Comparison of ENCODE assay signal across 8 cellular contexts in genomic region chr9:136849038-136849959, GRCh38. TPM values are rescaled to one million over a fixed set of nuclear protein-coding genes. Genes with fewer than 3 reads are reported as not detected.
A peak's percentile ranks its signal among the peaks of the same experiment; 100 is the strongest.
DNase-seq lines count a peak whose midpoint lies in the region; ATAC-seq, FAIRE-seq and TF ChIP-seq lines count a peak whose summit lies in the region.

Gene PHPT1, plus strand, starts transcription at chr9:136849409. Its CDS starts 22 bp downstream, at chr9:136849431.

- peak within 1 kb of the TSS; percentile 97 for H4K8ac ChIP-seq in H1 (ENCODE audit: extremely low read depth, insufficient read depth, low read length)

- H3K4me3 ChIP-seq in NT2/D1 (ENCODE audit: insufficient read length, low read depth) = peak within 1 kb of the TSS; percentile 95
- peak within 1 kb of the TSS; percentile 81 to 89 (median 84) for H3K4me3 ChIP-seq in H1 (ENCODE audit: extremely low read depth in 1 of 4, insufficient read depth in 2 of 4, low read depth in 3 of 4, low read length in 4 of 4)

- peak within 1 kb of the TSS; percentile 99 for H3K9ac ChIP-seq in NT2/D1 (ENCODE audit: insufficient read length, low read depth)
- H3K9ac ChIP-seq in H1 (replicated peaks in 1 of 4; ENCODE audit: extremely low read depth in 1 of 4, low read depth in 3 of 4, low read length in 3 of 4) = peak within 1 kb of the TSS; percentile 72 to 89 (median 88)

- POLR2A ChIA-PET in H1 (lab: Charles Lee; ENCODE audit: partially characterized antibody) = interaction anchor here (0.6 to 20.5 kb wide), 18 partner anchors 8 to 147 kb away, joined by 3 to 248 read pairs (median 4); partner anchors contain the start of genes AJM1, CLIC3, EDF1 and FBXW5

- peak within 1 kb of the TSS; percentile 100 for H4K5ac ChIP-seq in H1 (ENCODE audit: insufficient read length, low read depth, low read length)

- TF ChIP-seq EP300 in H1 (IDR thresholded peaks at IDR 0.05; ENCODE audit: borderline replicate concordance in 1 of 2, low read depth in 2 of 2, low read length in 2 of 2) = no peak

- H3K36me3 ChIP-seq in NT2/D1 (ENCODE audit: insufficient read depth, insufficient read length, low read length) (peaks cover 33% of the 10 kb centered on the region), H1 (ENCODE audit: control insufficient read depth in 2 of 4, insufficient read depth in 4 of 4, low read length in 3 of 4) (peaks cover 0 to 7% (median 3%) of the 10 kb centered on the region in 4 experiments; a peak in 4 of 8 replicates)

- ATAC-seq in GM21381 (IDR thresholded peaks at IDR 0.05; ENCODE audit: unreplicated experiment) (peak; percentile 75), memory B cell (ENCODE audit: low read depth) (peak; percentile 92)
- ATAC-seq in activated CD8-positive, alpha-beta memory T cell treated with anti-CD3 and anti-CD28 coated beads, Interleukin-2, amount 10 ng/mL, durations not matched to agents 7 days and 5 days = peak; percentile 93

- H3K23ac ChIP-seq in H1 (ENCODE audit: insufficient read length) = no peak within 1 kb of the TSS

- no peak within 1 kb of the TSS for H2AK5ac ChIP-seq in H1 (ENCODE audit: low read depth, low read length)

- peak within 1 kb of the TSS; percentile 75 to 98 for H3K4me2 ChIP-seq in H1 (ENCODE audit: insufficient read depth in 1 of 2, low read depth in 2 of 2, low read length in 2 of 2)

- peak within 1 kb of the TSS; percentile 80 for H3K14ac ChIP-seq in H1 (ENCODE audit: insufficient read length)

- H3K18ac ChIP-seq in H1 (ENCODE audit: extremely low read depth, low read length) = peak within 1 kb of the TSS; percentile 99

- no peaks in the 10 kb centered on the region; the same call in 1 of the 2 replicates for H3K79me1 ChIP-seq in H1 (ENCODE audit: low read depth, low read length)

- H3K9me3 Mint-ChIP-seq in activated CD8-positive, alpha-beta memory T cell treated with anti-CD3 and anti-CD28 coated beads, Interleukin-2, amount 10 ng/mL, durations not matched to agents 7 days and 5 days (ENCODE audit: low read depth) = no peaks in the 10 kb centered on the region
- H3K9me3 Mint-ChIP-seq in memory B cell = no peaks in the 10 kb centered on the region

- peaks cover 3% of the 10 kb centered on the region for H3K36me3 Mint-ChIP-seq in activated CD8-positive, alpha-beta memory T cell treated with anti-CD3 and anti-CD28 coated beads, Interleukin-2, amount 10 ng/mL, durations not matched to agents 7 days and 5 days
- H3K36me3 Mint-ChIP-seq in memory B cell = peaks cover 2% of the 10 kb centered on the region

- H2AFZ ChIP-seq in H1 (ENCODE audit: low read length) = no peak within 1 kb of the TSS

- peak; percentile 99 for DNase-seq in COR-L47 (lab: John Stamatoyannopoulos, UW)
- DNase-seq in HUDEP-2 (lab: John Stamatoyannopoulos, UW; ENCODE audit: unreplicated experiment in 76 of 76) = peak in 75 of 76 experiments; percentile 83 to 99 (median 97)
- DNase-seq in NT2/D1 (ENCODE audit: low read depth, low spot score) = peak; percentile 100
- DNase-seq in activated CD8-positive, alpha-beta memory T cell treated with anti-CD3 and anti-CD28 coated beads, Interleukin-2, amount 10 ng/mL, durations not matched to agents 7 days and 5 days = peak; percentile 98
- DNase-seq in H1 (ENCODE audit: low read depth in 1 of 2, low spot score in 2 of 2) = peak; percentile 98
- DNase-seq in memory B cell (ENCODE audit: low spot score in 2 of 2) = peak; percentile 96 to 97
- DNase-seq in stimulated activated CD8-positive, alpha-beta memory T cell treated with anti-CD3 and anti-CD28 coated beads, Interleukin-12 subunit alpha, Interleukin-12 subunit beta, amount 100 ng/mL, for 24 hours (ENCODE audit: extremely low read depth) = peak; percentile 87

- peaks cover 16% of the 10 kb centered on the region for H3K4me1 Mint-ChIP-seq in activated CD8-positive, alpha-beta memory T cell treated with anti-CD3 and anti-CD28 coated beads, Interleukin-2, amount 10 ng/mL, durations not matched to agents 7 days and 5 days
- peaks cover 9% of the 10 kb centered on the region for H3K4me1 Mint-ChIP-seq in memory B cell

- H3K4ac ChIP-seq in H1 (replicated peaks; ENCODE audit: insufficient read length, low read depth, low read length) = peak within 1 kb of the TSS; percentile 100

- peak within 1 kb of the TSS; percentile 100 for H3K56ac ChIP-seq in H1 (replicated peaks; ENCODE audit: insufficient read length, low read depth, low read length)

- H3K23me2 ChIP-seq in H1 (ENCODE audit: low read depth, low read length) = peaks cover 13% of the 10 kb centered on the region

- H2BK12ac ChIP-seq in H1 (ENCODE audit: low read depth, low read length) = peak within 1 kb of the TSS; percentile 1; the same call in 1 of the 2 replicates

- peak within 1 kb of the TSS; percentile 98 for H2BK5ac ChIP-seq in H1 (ENCODE audit: low read depth, low read length)

- no peaks in the 10 kb centered on the region; the same call in 1 of the 2 replicates for H3K9me3 ChIP-seq in NT2/D1 (ENCODE audit: insufficient read depth, low read length)
- H3K9me3 ChIP-seq in H1 (ENCODE audit: insufficient read depth in 2 of 2, low read depth in 1 of 2, low read length in 1 of 2) = no peaks in the 10 kb centered on the region; a peak in 1 of 4 replicates

- peak in 1 of 2 experiments; percentile 99; a peak in 2 of 3 replicates for TF ChIP-seq POLR2A in H1 (IDR thresholded peaks at IDR 0.05; ENCODE audit: control extremely low read depth in 1 of 2, low read depth in 2 of 2, low read length in 2 of 2)

- H3K4me1 ChIP-seq in NT2/D1 (ENCODE audit: insufficient read depth, insufficient read length) (peaks cover 35% of the 10 kb centered on the region), H1 (replicated peaks in 1 of 4; ENCODE audit: control insufficient read depth in 3 of 4, insufficient read depth in 4 of 4, low read length in 3 of 4) (peaks cover 0 to 18% (median 8%) of the 10 kb centered on the region in 4 experiments; a peak in 5 of 7 replicates)

- peaks cover 20% of the 10 kb centered on the region for H3K27me3 Mint-ChIP-seq in activated CD8-positive, alpha-beta memory T cell treated with anti-CD3 and anti-CD28 coated beads, Interleukin-2, amount 10 ng/mL, durations not matched to agents 7 days and 5 days
- peaks cover 7% of the 10 kb centered on the region for H3K27me3 Mint-ChIP-seq in memory B cell

- no peak for TF ChIP-seq RAD21 in H1 (IDR thresholded peaks at IDR 0.05 in 1 of 2, conservative IDR thresholded peaks at IDR 0.05 in 1 of 2; ENCODE audit: low read depth in 2 of 2, low read length in 2 of 2)

- H3K27me3 ChIP-seq in NT2/D1 (ENCODE audit: insufficient read depth, insufficient read length) (no peaks in the 10 kb centered on the region), H1 (replicated peaks in 1 of 4; ENCODE audit: control insufficient read depth in 3 of 4, extremely low read depth in 1 of 4, insufficient read depth in 3 of 4, low read length in 3 of 4) (peaks cover 2 to 12% (median 7%) of the 10 kb centered on the region in 4 experiments; a peak in 6 of 7 replicates)

- peak within 1 kb of the TSS; percentile 100 for H4K91ac ChIP-seq in H1 (replicated peaks; ENCODE audit: insufficient read length, low read length)

- 4% methylated on average over 42 of the region's 77 CpGs; no CpG with 5 or more reads in 1 of the 2 experiments for WGBS in H1 (ENCODE audit: extremely low coverage in 1 of 2, insufficient coverage in 1 of 2, insufficient read length in 1 of 2, insufficient replicate concordance in 2 of 2, low coverage in 1 of 2, low lambda C conversion rate in 2 of 2, missing lambda C conversion rate in 1 of 2), 2 experiments

- peak; percentile 94 for FAIRE-seq in H1 (lab: Jason Lieb, UNC)

- H4K20me1 ChIP-seq in H1 (replicated peaks in 1 of 2; ENCODE audit: control insufficient read depth in 1 of 2, insufficient read depth in 2 of 2, low read length in 2 of 2) = peaks cover 7% of the 10 kb centered on the region in 2 experiments

- peak within 1 kb of the TSS; percentile 90 for H3K27ac ChIP-seq in H1 (ENCODE audit: low read depth, low read length)

- H2BK15ac ChIP-seq in H1 (ENCODE audit: low read length) = peak within 1 kb of the TSS; percentile 95; the same call in 1 of the 2 replicates

- peak within 1 kb of the TSS; percentile 97 for H2BK120ac ChIP-seq in H1 (replicated peaks; ENCODE audit: low read depth, low read length)

- TF ChIP-seq CTCF in H1 (IDR thresholded peaks at IDR 0.05; ENCODE audit: control extremely low read depth in 1 of 3, insufficient read depth in 1 of 3, low read depth in 1 of 3, low read length in 3 of 3) = no peak

- no peak within 1 kb of the TSS for H2BK20ac ChIP-seq in H1 (ENCODE audit: low read length)

- H3K79me2 ChIP-seq in H1 (ENCODE audit: control insufficient read depth in 1 of 2, insufficient read depth in 2 of 2, low read length in 2 of 2) = no peaks in the 10 kb centered on the region

- H3K27ac Mint-ChIP-seq in activated CD8-positive, alpha-beta memory T cell treated with anti-CD3 and anti-CD28 coated beads, Interleukin-2, amount 10 ng/mL, durations not matched to agents 7 days and 5 days = peak within 1 kb of the TSS; percentile 92
- H3K27ac Mint-ChIP-seq in memory B cell = peak within 1 kb of the TSS; percentile 87

- peak within 1 kb of the TSS; percentile 88 for H3K4me3 Mint-ChIP-seq in activated CD8-positive, alpha-beta memory T cell treated with anti-CD3 and anti-CD28 coated beads, Interleukin-2, amount 10 ng/mL, durations not matched to agents 7 days and 5 days
- peak within 1 kb of the TSS; percentile 97 for H3K4me3 Mint-ChIP-seq in memory B cell

- CTCF ChIA-PET in activated CD8-positive, alpha-beta memory T cell treated with anti-CD3 and anti-CD28 coated beads, Interleukin-2, amount 10 ng/mL, durations not matched to agents 7 days and 5 days (lab: Charles Lee) = interaction anchor here (1.0 to 1.7 kb wide), 3 partner anchors 36 to 186 kb away, joined by 3 to 10 read pairs (median 4); partner anchors contain the start of gene ABCA2
- CTCF ChIA-PET in H1 (lab: Charles Lee; ENCODE audit: partially characterized antibody) = interaction anchor here (1.2 to 2.6 kb wide), 4 partner anchors 8 to 98 kb away, joined by 4 to 7 read pairs (median 6); partner anchors contain the start of genes C8G and FBXW5

TF ChIP-seq in H1, 55 proteins besides CTCF, POLR2A, EP300 and RAD21 (continues in another document):
- TF ChIP-seq CHD2 (IDR thresholded peaks at IDR 0.05; ENCODE audit: low read length) (peak; percentile 91), SIN3A (conservative IDR thresholded peaks at IDR 0.05 in 1 of 2, IDR thresholded peaks at IDR 0.05 in 1 of 2; ENCODE audit: low read depth in 1 of 2, low read length in 2 of 2) (peak; percentile 58 to 63; a peak in 3 of 4 replicates)

RNA-seq across cellular contexts. Expression of gene PHPT1, which starts in this region (rescaled TPM):
- 100 to 1,000 TPM in 1 of 2 experiments, 10 to 100 TPM in 1; 96.8 to 116 TPM for total RNA-seq in activated CD8-positive, alpha-beta memory T cell treated with anti-CD3 and anti-CD28 coated beads, Interleukin-2, amount 10 ng/mL, durations not matched to agents 7 days and 5 days
- total RNA-seq in H1 (2021; fragmentation: NEBNext Ultra II Directional; extraction: Animal tissue kit (Norgen Biotek cat#: 25700)) = 109 and 111 TPM in 2 replicates
- 226 and 246 TPM in 2 replicates for polyA plus RNA-seq in H1 (2011; rRNA removed)
- polyA plus RNA-seq in H1 (2011; cell fraction: cytosol; rRNA removed) = 187 TPM
- 299 TPM for polyA plus RNA-seq in H1 (2011; cell fraction: nucleus; rRNA removed)
- polyA plus RNA-seq in H1 (2012, experiment 1 of 2) = 83.0 to 153 TPM (median 142 TPM) in 4 replicates
- 164 TPM for polyA plus RNA-seq in H1 (2012, experiment 2 of 2)
- 122 TPM for polyA plus RNA-seq in H1 (2013, experiment 1 of 2)
- polyA plus RNA-seq in H1 (2013, experiment 2 of 2) = 112 TPM
- polyA minus RNA-seq in H1 (2011; rRNA and poly(A)+ RNA removed) = 13.8 and 14.5 TPM in 2 replicates
- 33.1 TPM for polyA minus RNA-seq in H1 (2011; cell fraction: cytosol; rRNA and poly(A)+ RNA removed)
- polyA minus RNA-seq in H1 (2011; cell fraction: nucleus; rRNA and poly(A)+ RNA removed) = 44.8 TPM

Comparison
In these comparisons a context has a peak if more than half of its experiments do, and no peak if none do; other contexts are left out.
1. Peak in every context shown above with its lines: DNase-seq, ATAC-seq, H3K4me3 ChIP-seq and H3K27ac ChIP-seq.